Comparison of ENCODE assay signal across 8 cellular contexts in the genomic region with DNA sequence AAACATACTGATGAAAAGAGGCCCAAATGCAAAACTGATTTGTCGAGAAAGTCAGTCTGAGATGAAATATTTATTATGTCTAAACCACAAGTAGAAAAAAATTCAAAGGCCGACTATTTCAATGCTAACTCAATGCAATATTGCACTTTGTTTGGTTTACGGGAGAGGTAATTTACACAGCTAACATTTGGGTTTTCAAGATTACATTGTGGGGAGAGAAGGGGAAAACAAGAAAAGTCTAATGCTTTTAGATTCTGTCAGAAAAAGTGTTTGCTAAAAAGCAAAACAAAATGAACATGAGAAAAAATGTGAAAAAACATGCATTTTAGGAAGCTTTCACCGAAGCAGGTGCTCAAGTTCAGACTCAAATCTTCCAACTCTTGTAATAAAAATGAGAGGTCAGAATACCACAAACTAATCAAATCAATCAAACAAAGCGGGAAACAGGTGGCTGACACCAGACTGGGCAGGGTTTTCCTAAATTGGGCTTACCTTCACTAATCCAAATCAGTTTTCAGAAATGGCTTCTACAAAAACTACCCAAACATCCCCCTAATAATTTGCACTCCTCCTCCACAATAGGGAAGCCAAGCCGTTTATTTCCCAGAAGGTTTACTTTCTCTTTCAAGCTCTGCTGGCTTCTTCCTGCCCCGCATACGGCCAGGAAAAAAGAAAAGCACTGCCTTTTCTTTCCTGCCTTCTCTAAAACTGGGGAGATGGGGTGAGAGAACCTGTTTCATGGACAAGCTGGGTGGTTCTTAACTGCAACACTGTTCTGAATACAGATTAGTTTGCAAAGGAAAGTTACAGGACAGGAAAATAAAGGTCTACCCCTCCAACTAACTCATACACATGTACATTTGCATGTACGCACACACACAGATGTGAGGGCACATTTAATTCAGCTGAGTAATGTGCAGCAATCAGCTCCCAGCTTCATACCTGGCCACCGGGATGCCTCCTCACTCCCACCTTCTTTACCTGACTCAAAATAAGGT. TPM values are rescaled to one million over a fixed set of nuclear protein-coding genes. Genes with fewer than 3 reads are reported as not detected.
DNase-seq lines count a peak whose midpoint lies in the region; FAIRE-seq and TF ChIP-seq lines count a peak whose summit lies in the region.

No MANE protein-coding gene starts in this region.

- TF ChIP-seq CTCF in OCI-LY7 (conservative IDR thresholded peaks at IDR 0.05; ENCODE audit: low read length) (no peak), endothelial cell of umbilical vein (IDR thresholded peaks at IDR 0.05; ENCODE audit: extremely low read depth in 1 of 2, insufficient read depth in 1 of 2, low read depth in 1 of 2, low read length in 2 of 2) (no peak), nephron (IDR thresholded peaks at IDR 0.05; ENCODE audit: unreplicated experiment in 3 of 3) (no peak)

- peak overlapping the region; percentile 57 for H3K9ac ChIP-seq in endothelial cell of umbilical vein (replicated peaks; ENCODE audit: extremely low read depth, insufficient read depth, low read length)

- H3K9me1 ChIP-seq in endothelial cell of umbilical vein (replicated peaks; ENCODE audit: control insufficient read depth, extremely low read depth, insufficient read depth, low read length): no peaks in the 10 kb centered on the region

- DNase-seq in GM12891 (ENCODE audit: insufficient read length, low spot score) (no peak), OCI-LY7 (ENCODE audit: low spot score) (peak; percentile 46), endothelial cell of umbilical vein (ENCODE audit: low read depth, low spot score) (peak; percentile 72), DMS114 treated with DMSO at 0.1 percent for 48 hours (lab: John Stamatoyannopoulos, UW; ENCODE audit: unreplicated experiment) (no peak), mucosa of gallbladder (ENCODE audit: low spot score) (no peak), NCI-H1436 treated with DMSO at 0.1 percent for 48 hours (lab: John Stamatoyannopoulos, UW) (no peak)
- no peak for DNase-seq in activated CD4-positive, alpha-beta T cell treated with anti-CD3 and anti-CD28 coated beads, Interleukin-2, amount 50 U/mL, for 48 hours

- dilution Hi-C loops in endothelial cell of umbilical vein (cut with MboI; ENCODE audit: extremely low pct_ligation_motif_present, low sequenced_read_pairs): no loop called here

- peak overlapping the region; percentile 92 to 95 (median 95) for H3K27ac Mint-ChIP-seq in nephron

- H3K4me3 Mint-ChIP-seq in nephron: peak overlapping the region; percentile 51 to 63 (median 55)

- H3K4me1 ChIP-seq in OCI-LY7 (ENCODE audit: insufficient read depth, low read length, poor library complexity, severe bottlenecking) (peaks cover 19% of the 10 kb centered on the region), endothelial cell of umbilical vein (ENCODE audit: control insufficient read depth, extremely low read depth, insufficient read depth, low read length) (peaks cover 13% of the 10 kb centered on the region)

- H3K9me3 Mint-ChIP-seq in nephron: no peaks in the 10 kb centered on the region

- POLR2A ChIA-PET in OCI-LY7 (lab: Charles Lee): interaction anchor here (0.5 to 2.1 kb wide), 2 partner anchors 10 to 58 kb away, joined by 4 to 7 read pairs; partner anchors contain the start of gene STAT3
- POLR2A ChIA-PET in endothelial cell of umbilical vein (lab: Charles Lee): interaction anchor here (0.6 to 1.7 kb wide), 2 partner anchors 10 to 192 kb away, joined by 4 to 7 read pairs; partner anchors contain the start of gene STAT3

- H3K9me3 ChIP-seq in OCI-LY7 (ENCODE audit: low read length) (no peaks in the 10 kb centered on the region), endothelial cell of umbilical vein (replicated peaks; ENCODE audit: control insufficient read depth, insufficient read depth, low read length) (no peaks in the 10 kb centered on the region)

- H2AFZ ChIP-seq in OCI-LY7 (ENCODE audit: low read length): peak overlapping the region; percentile 87
- H2AFZ ChIP-seq in endothelial cell of umbilical vein (ENCODE audit: low read depth, low read length): peak overlapping the region; percentile 67

- peak overlapping the region; percentile 64 for H3K4me3 ChIP-seq in OCI-LY7 (ENCODE audit: low read depth, low read length, poor library complexity, severe bottlenecking)
- H3K4me3 ChIP-seq in endothelial cell of umbilical vein (replicated peaks in 1 of 3; ENCODE audit: insufficient read depth in 1 of 3, low read depth in 1 of 3, low read length in 3 of 3): peak overlapping the region; percentile 22 to 78 (median 40)

- H3K27me3 Mint-ChIP-seq in nephron (ENCODE audit: low read depth): no peaks in the 10 kb centered on the region

- H3K27ac ChIP-seq in OCI-LY7 (ENCODE audit: low read depth, low read length, poor library complexity, severe bottlenecking) (peak overlapping the region; percentile 47), endothelial cell of umbilical vein (ENCODE audit: insufficient read depth, low read depth, low read length) (peak overlapping the region; percentile 59)

- CTCF ChIA-PET in OCI-LY7 (lab: Charles Lee; ENCODE audit: unreplicated experiment) (no interaction called here), endothelial cell of umbilical vein (lab: Charles Lee) (interaction anchor here (0.9 to 2.2 kb wide), 7 partner anchors 10 to 157 kb away, joined by 3 to 8 read pairs (median 4); partner anchors contain the start of gene STAT3)

- TF ChIP-seq POLR2A in GM12891 (IDR thresholded peaks at IDR 0.05; ENCODE audit: low read depth, low read length) (no peak), endothelial cell of umbilical vein (IDR thresholded peaks at IDR 0.05; ENCODE audit: low read depth, low read length) (no peak)

- no peaks in the 10 kb centered on the region for H3K36me3 ChIP-seq in OCI-LY7 (ENCODE audit: insufficient read depth, low read length)
- H3K36me3 ChIP-seq in endothelial cell of umbilical vein (ENCODE audit: control insufficient read depth in 2 of 2, extremely low read depth in 1 of 2, insufficient read depth in 2 of 2, low read length in 2 of 2): no peaks in the 10 kb centered on the region

- H3K9me2 ChIP-seq in OCI-LY7 (ENCODE audit: insufficient read depth, low read length): no peaks in the 10 kb centered on the region

- BruUV-seq in OCI-LY7 (replicated peaks; lab: Mats Ljungman, UMichigan) (no TSS peak), endothelial cell of umbilical vein (replicated peaks; lab: Mats Ljungman, UMichigan) (no TSS peak)

- intact Hi-C loops in OCI-LY7 (cut with micrococcal nuclease; ENCODE audit: unreplicated experiment) (no loop called here), endothelial cell of umbilical vein (cut with micrococcal nuclease) (loop anchor here (1.0 kb wide), 1 partner anchor 8 kb away; no protein-coding TSS in a partner anchor)

- H4K20me1 ChIP-seq in OCI-LY7 (ENCODE audit: insufficient read depth, low read length): no peaks in the 10 kb centered on the region
- H4K20me1 ChIP-seq in endothelial cell of umbilical vein (replicated peaks; ENCODE audit: control insufficient read depth, extremely low read depth, insufficient read depth, low read length): peaks cover 3% of the 10 kb centered on the region

- H3K4me2 ChIP-seq in OCI-LY7 (ENCODE audit: low read length): peak overlapping the region; percentile 90
- H3K4me2 ChIP-seq in endothelial cell of umbilical vein (ENCODE audit: insufficient read depth, low read length): peak overlapping the region; percentile 96

- peaks cover 36% of the 10 kb centered on the region for H3K4me1 Mint-ChIP-seq in nephron

- peaks cover 9% of the 10 kb centered on the region for H3K36me3 Mint-ChIP-seq in nephron (ENCODE audit: low read depth)

- FAIRE-seq in GM12891 (lab: Jason Lieb, UNC) (peak; percentile 83), endothelial cell of umbilical vein (lab: Jason Lieb, UNC) (peak; percentile 54)

- H3K79me2 ChIP-seq in OCI-LY7 (ENCODE audit: insufficient read depth, low read depth, low read length): peaks cover 8% of the 10 kb centered on the region; the same call in 1 of the 2 replicates
- peaks cover 80% of the 10 kb centered on the region for H3K79me2 ChIP-seq in endothelial cell of umbilical vein (ENCODE audit: control insufficient read depth, insufficient read depth, low read length)

- no peaks in the 10 kb centered on the region for H3K27me3 ChIP-seq in endothelial cell of umbilical vein (ENCODE audit: control insufficient read depth in 2 of 2, insufficient read depth in 2 of 2, low read length in 2 of 2)

TF ChIP-seq in GM12891, 5 proteins besides CTCF, POLR2A, EP300 and RAD21 (continues in another document):
- TF ChIP-seq POLR2AphosphoS5 (IDR thresholded peaks at IDR 0.05; ENCODE audit: low read depth, low read length) (no peak), PAX5 (IDR thresholded peaks at IDR 0.05; ENCODE audit: insufficient read depth, low read length, severe bottlenecking) (no peak)

TF ChIP-seq in endothelial cell of umbilical vein, 7 proteins besides CTCF, POLR2A, EP300 and RAD21 (continues in another document):
- TF ChIP-seq MYC (IDR thresholded peaks at IDR 0.05; ENCODE audit: low read depth, low read length): no peak
- no peak for TF ChIP-seq EZH2 (IDR thresholded peaks at IDR 0.05; ENCODE audit: borderline replicate concordance, low read depth, low read length, severe bottlenecking)

RNA-seq across cellular contexts. Expression of gene STAT3, which starts 9.3 kb away (rescaled TPM):
- polyA plus RNA-seq in GM12891 (2012; ENCODE audit: low read depth, missing spikeins): 47.8 TPM
- total RNA-seq in OCI-LY7 (2014; rRNA removed; shearing (Covaris generic)): 11.4 and 14.8 TPM in 2 replicates
- total RNA-seq in OCI-LY7 (2022) (28.7 and 37.2 TPM in 2 replicates), endothelial cell of umbilical vein (108 and 124 TPM in 2 replicates), mucosa of gallbladder (140 TPM)
- 48.2 and 59.1 TPM in 2 replicates for polyA plus RNA-seq in endothelial cell of umbilical vein
- polyA plus RNA-seq in endothelial cell of umbilical vein (2011; cell fraction: cytosol; rRNA removed): 53.0 and 53.1 TPM in 2 replicates
- 102 and 117 TPM in 2 replicates for polyA plus RNA-seq in endothelial cell of umbilical vein (2011; cell fraction: nucleus; rRNA removed)
- polyA plus RNA-seq in endothelial cell of umbilical vein (2012): 74.6 and 78.3 TPM in 2 replicates
- polyA minus RNA-seq in endothelial cell of umbilical vein: 130 and 144 TPM in 2 replicates
- 55.0 TPM for polyA minus RNA-seq in endothelial cell of umbilical vein (2011; cell fraction: cytosol; rRNA and poly(A)+ RNA removed)
- polyA minus RNA-seq in endothelial cell of umbilical vein (2011; cell fraction: nucleus; rRNA and poly(A)+ RNA removed): 64.6 and 75.9 TPM in 2 replicates

RNA-seq across cellular contexts. Expression of gene CAVIN1, which starts 44.2 kb away (rescaled TPM):
- polyA plus RNA-seq in GM12891 (2012; ENCODE audit: low read depth, missing spikeins): 2.0 TPM
- total RNA-seq in OCI-LY7 (2014; rRNA removed; shearing (Covaris generic)): not detected in 2 replicates
- 0.08 TPM in 1 of 2 replicates, not detected in the other for total RNA-seq in OCI-LY7 (2022)
- 663 and 684 TPM in 2 replicates for total RNA-seq in endothelial cell of umbilical vein
- 292 and 303 TPM in 2 replicates for polyA plus RNA-seq in endothelial cell of umbilical vein
- 292 and 325 TPM in 2 replicates for polyA plus RNA-seq in endothelial cell of umbilical vein (2011; cell fraction: cytosol; rRNA removed)
- 136 and 153 TPM in 2 replicates for polyA plus RNA-seq in endothelial cell of umbilical vein (2011; cell fraction: nucleus; rRNA removed)
- 489 and 555 TPM in 2 replicates for polyA plus RNA-seq in endothelial cell of umbilical vein (2012)
- 263 and 271 TPM in 2 replicates for polyA minus RNA-seq in endothelial cell of umbilical vein
- polyA minus RNA-seq in endothelial cell of umbilical vein (2011; cell fraction: cytosol; rRNA and poly(A)+ RNA removed): 99.5 TPM
- polyA minus RNA-seq in endothelial cell of umbilical vein (2011; cell fraction: nucleus; rRNA and poly(A)+ RNA removed): 60.6 and 86.5 TPM in 2 replicates
- total RNA-seq in mucosa of gallbladder: 273 TPM

Comparison
In these comparisons a context has a peak if more than half of its experiments do, and no peak if none do; other contexts are left out.
1. DNase-seq: peak in OCI-LY7 (single experiment) and endothelial cell of umbilical vein (single experiment); none in GM12891 (single experiment), DMS114 treated with DMSO at 0.1 percent for 48 hours (single experiment), mucosa of gallbladder (single experiment), NCI-H1436 treated with DMSO at 0.1 percent for 48 hours (single experiment) and activated CD4-positive, alpha-beta T cell treated with anti-CD3 and anti-CD28 coated beads, Interleukin-2, amount 50 U/mL, for 48 hours (0 of 2).
2. RNA of gene CAVIN1, which starts 44.2 kb away (total RNA-seq): 663 to 684 TPM in endothelial cell of umbilical vein and 273 TPM in mucosa of gallbladder (single experiment); 0.08 TPM in OCI-LY7; every median in the first group is over 100 times any median in the second.